ENCODE assay signal across 1 cellular context in the genomic region with DNA sequence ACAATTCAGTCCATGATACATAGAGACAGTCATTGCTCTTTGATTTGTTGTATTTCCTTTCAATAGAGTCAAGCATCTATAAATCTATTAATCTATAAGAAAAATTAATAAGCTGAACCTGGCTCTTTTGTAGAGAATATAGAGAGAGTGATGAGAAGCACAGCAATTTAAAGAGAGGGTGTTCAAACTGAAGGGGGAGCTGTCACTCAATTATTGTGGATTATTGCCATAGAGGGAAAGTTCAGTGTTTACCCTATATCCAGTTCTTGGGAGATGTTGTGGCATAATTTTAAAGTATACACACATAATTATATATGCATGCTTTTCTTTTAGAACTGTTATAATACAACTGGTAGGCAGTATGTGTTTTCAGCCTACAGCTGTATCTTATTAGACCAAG.
TF ChIP-seq lines count a peak whose summit lies in the region.

No MANE protein-coding gene starts in this region.

TF ChIP-seq in GM23338, 12 proteins besides CTCF, POLR2A, EP300 and RAD21 (continued from another document):
- no peak for TF ChIP-seq ZNF462 (CRISPR knock-in tag; IDR thresholded peaks at IDR 0.05)
- no peak for TF ChIP-seq EZH2phosphoT487 (IDR thresholded peaks at IDR 0.05; ENCODE audit: unreplicated experiment)
- no peak for TF ChIP-seq STAT1 (IDR thresholded peaks at IDR 0.05; ENCODE audit: unreplicated experiment)
- TF ChIP-seq NANOG (IDR thresholded peaks at IDR 0.05; ENCODE audit: borderline replicate concordance): no peak
- TF ChIP-seq CREB1 (CRISPR knock-in tag; IDR thresholded peaks at IDR 0.05; ENCODE audit: low read depth): no peak
- no peak for TF ChIP-seq EZH2 (IDR thresholded peaks at IDR 0.05; ENCODE audit: low read depth, unreplicated experiment)
- TF ChIP-seq, protein P1, sequence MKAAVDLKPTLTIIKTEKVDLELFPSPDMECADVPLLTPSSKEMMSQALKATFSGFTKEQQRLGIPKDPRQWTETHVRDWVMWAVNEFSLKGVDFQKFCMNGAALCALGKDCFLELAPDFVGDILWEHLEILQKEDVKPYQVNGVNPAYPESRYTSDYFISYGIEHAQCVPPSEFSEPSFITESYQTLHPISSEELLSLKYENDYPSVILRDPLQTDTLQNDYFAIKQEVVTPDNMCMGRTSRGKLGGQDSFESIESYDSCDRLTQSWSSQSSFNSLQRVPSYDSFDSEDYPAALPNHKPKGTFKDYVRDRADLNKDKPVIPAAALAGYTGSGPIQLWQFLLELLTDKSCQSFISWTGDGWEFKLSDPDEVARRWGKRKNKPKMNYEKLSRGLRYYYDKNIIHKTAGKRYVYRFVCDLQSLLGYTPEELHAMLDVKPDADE (IDR thresholded peaks at IDR 0.05): no peak
